8 cellular contexts compared by ENCODE assay signal in the genomic region with DNA sequence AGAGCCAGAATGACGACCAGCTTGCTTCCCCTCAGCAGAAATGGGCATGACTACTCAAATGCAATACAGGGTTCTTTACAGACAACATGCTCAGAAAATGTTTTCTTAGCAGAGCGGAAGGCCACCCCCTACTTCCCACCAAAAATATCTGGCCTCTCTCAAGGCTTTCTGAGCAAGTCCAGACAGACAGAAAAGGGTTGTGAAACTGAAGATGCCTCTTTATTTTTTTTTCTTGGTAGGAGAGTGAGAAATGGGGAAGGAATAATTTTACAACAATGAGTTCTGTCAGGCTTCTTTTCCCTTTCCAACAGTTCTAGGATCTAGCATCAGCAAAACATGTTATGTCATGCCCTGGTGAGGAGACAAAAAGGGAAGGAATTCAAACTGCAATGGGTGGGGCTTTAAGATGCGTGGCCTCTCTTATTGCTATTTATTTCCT.
A peak's percentile ranks its signal among the peaks of the same experiment; 100 is the strongest.
DNase-seq lines count a peak whose midpoint lies in the region; ATAC-seq, FAIRE-seq and TF ChIP-seq lines count a peak whose summit lies in the region.

No MANE protein-coding gene starts in this region.

- no peak overlapping the region for H3K27ac Mint-ChIP-seq in activated CD8-positive, alpha-beta T cell treated with anti-CD3 and anti-CD28 coated beads for 36 hours

- H2BK15ac ChIP-seq in mesenchymal stem cell (ENCODE audit: low read depth, poor library complexity, severe bottlenecking) = no peak overlapping the region

- H3K27ac ChIP-seq in right lobe of liver (peak overlapping the region in 1 of 3 donors; percentile 26), HepG2 (ENCODE audit: extremely low read length, insufficient read depth, low read length) (no peak overlapping the region), mesenchymal stem cell (ENCODE audit: low read length, poor library complexity, severe bottlenecking) (peak overlapping the region; percentile 52)

- no peak overlapping the region for H2AFZ ChIP-seq in HepG2 (ENCODE audit: low read length)
- no peak overlapping the region for H2AFZ ChIP-seq in mesenchymal stem cell (ENCODE audit: low read depth, low read length)

- H3K4me3 ChIP-seq in right lobe of liver (no peak overlapping the region), HepG2 (replicated peaks in 1 of 3; ENCODE audit: insufficient read depth in 1 of 3, low read depth in 2 of 3, low read length in 3 of 3) (no peak overlapping the region), mesenchymal stem cell (ENCODE audit: insufficient read depth in 1 of 2, low read depth in 1 of 2, low read length in 2 of 2) (no peak overlapping the region)

- TF ChIP-seq EP300 in HepG2 (IDR thresholded peaks at IDR 0.05; ENCODE audit: low read depth in 2 of 2, low read length in 2 of 2) (no peak), HepG2 (CRISPR knock-in tag; IDR thresholded peaks at IDR 0.05; ENCODE audit: borderline replicate concordance) (no peak)

- no TSS peak for BruUV-seq in HepG2 (replicated peaks; lab: Mats Ljungman, UMichigan)

- no peak overlapping the region for H2BK12ac ChIP-seq in mesenchymal stem cell (ENCODE audit: low read length in 2 of 2)

- no peak overlapping the region for H3K9ac ChIP-seq in HepG2 (ENCODE audit: insufficient read depth, low read depth, low read length)
- peak overlapping the region; percentile 7 for H3K9ac ChIP-seq in mesenchymal stem cell (ENCODE audit: low read length)

- no peak overlapping the region for H2BK120ac ChIP-seq in mesenchymal stem cell (ENCODE audit: low read depth, low read length)

- no peaks in the 10 kb centered on the region for H3K36me3 ChIP-seq in right lobe of liver
- no peaks in the 10 kb centered on the region for H3K36me3 ChIP-seq in HepG2 (replicated peaks in 1 of 2; ENCODE audit: control insufficient read depth in 1 of 2, insufficient read depth in 2 of 2, low read length in 2 of 2)
- H3K36me3 ChIP-seq in mesenchymal stem cell (ENCODE audit: control insufficient read depth in 1 of 2, insufficient read depth in 2 of 2, low read depth in 1 of 2, low read length in 2 of 2) = no peaks in the 10 kb centered on the region

- H3K4me1 ChIP-seq in right lobe of liver = peaks cover 0 to 7% (median 0%) of the 10 kb centered on the region in 4 donors
- no peaks in the 10 kb centered on the region for H3K4me1 ChIP-seq in HepG2 (ENCODE audit: insufficient read depth, low read length)
- H3K4me1 ChIP-seq in mesenchymal stem cell (ENCODE audit: control insufficient read depth, insufficient read depth, low read depth, low read length) = peaks cover 6% of the 10 kb centered on the region

- no peak overlapping the region for H4K91ac ChIP-seq in mesenchymal stem cell (ENCODE audit: low read length)

- no peaks in the 10 kb centered on the region for H3K4me1 Mint-ChIP-seq in activated CD8-positive, alpha-beta T cell treated with anti-CD3 and anti-CD28 coated beads for 36 hours (ENCODE audit: low read depth)

- H3K14ac ChIP-seq in mesenchymal stem cell (ENCODE audit: low read length in 2 of 2) = no peak overlapping the region

- H3K18ac ChIP-seq in mesenchymal stem cell (ENCODE audit: low read depth in 1 of 2, low read length in 2 of 2) = no peak overlapping the region

- in situ Hi-C loops in HepG2 (cut with HindIII; ENCODE audit: extremely low pct_ligation_motif_present, low pct_unique_long_range_greater_than_20kb) = no loop called here

- no peaks in the 10 kb centered on the region for H3K79me1 ChIP-seq in mesenchymal stem cell (replicated peaks; ENCODE audit: low read length, poor library complexity, severe bottlenecking)

- no peak overlapping the region for H2BK5ac ChIP-seq in mesenchymal stem cell (ENCODE audit: low read depth, low read length, poor library complexity, severe bottlenecking)

- no peaks in the 10 kb centered on the region for H4K20me1 ChIP-seq in HepG2 (ENCODE audit: insufficient read depth, low read length)

- no peak overlapping the region for H3K4me2 ChIP-seq in HepG2 (ENCODE audit: low read depth, low read length)
- H3K4me2 ChIP-seq in mesenchymal stem cell (ENCODE audit: low read length, poor library complexity, severe bottlenecking) = no peak overlapping the region

- TF ChIP-seq RAD21 in HepG2 (CRISPR knock-in tag; IDR thresholded peaks at IDR 0.05) = no peak

- no peak overlapping the region for H3K4me3 Mint-ChIP-seq in activated CD8-positive, alpha-beta T cell treated with anti-CD3 and anti-CD28 coated beads for 36 hours

- 33% methylated on average over 3 of the region's 3 CpGs for whole genome bisulfite sequencing in right lobe of liver (ENCODE audit: insufficient coverage, low coverage, low lambda C conversion rate, missing lambda C conversion rate)
- WGBS in HepG2 (ENCODE audit: low lambda C conversion rate) = 22% methylated on average over 3 of the region's 3 CpGs
- 87% methylated on average over 2 of the region's 3 CpGs for WGBS in mesenchymal stem cell

- no peak overlapping the region for H4K8ac ChIP-seq in mesenchymal stem cell (ENCODE audit: low read length)

- peaks cover 20% of the 10 kb centered on the region for H3K27me3 Mint-ChIP-seq in activated CD8-positive, alpha-beta T cell treated with anti-CD3 and anti-CD28 coated beads for 36 hours

- H3K36me3 Mint-ChIP-seq in activated CD8-positive, alpha-beta T cell treated with anti-CD3 and anti-CD28 coated beads for 36 hours (ENCODE audit: low read depth) = no peaks in the 10 kb centered on the region

- TF ChIP-seq POLR2A in right lobe of liver (IDR thresholded peaks at IDR 0.05) (no peak), HepG2 (IDR thresholded peaks at IDR 0.05; ENCODE audit: insufficient read depth in 1 of 2, low read depth in 2 of 2, low read length in 2 of 2) (no peak)

- DNase-seq in right lobe of liver (no peak), HepG2 (ENCODE audit: low spot score) (no peak), dedifferentiated amniotic fluid mesenchymal stem cell (ENCODE audit: extremely low spot score) (peak; percentile 65), mesenchymal stem cell (no peak), NCI-H524 (lab: John Stamatoyannopoulos, UW) (no peak)
- DNase-seq in activated CD8-positive, alpha-beta T cell treated with anti-CD3 and anti-CD28 coated beads for 36 hours = no peak

- H3K9me3 Mint-ChIP-seq in activated CD8-positive, alpha-beta T cell treated with anti-CD3 and anti-CD28 coated beads for 36 hours = no peaks in the 10 kb centered on the region

- H2AK5ac ChIP-seq in mesenchymal stem cell (ENCODE audit: low read length, severe bottlenecking) = no peak overlapping the region

- no peak for FAIRE-seq in HepG2 (lab: Jason Lieb, UNC)

- no peak overlapping the region for H3K4ac ChIP-seq in mesenchymal stem cell (ENCODE audit: low read depth in 1 of 2, low read length in 2 of 2)

- H3K27me3 ChIP-seq in right lobe of liver (no peaks in the 10 kb centered on the region), HepG2 (ENCODE audit: control insufficient read depth in 1 of 2, insufficient read depth in 2 of 2, low read length in 2 of 2) (no peaks in the 10 kb centered on the region), mesenchymal stem cell (ENCODE audit: control insufficient read depth in 1 of 2, insufficient read depth in 1 of 2, low read length in 2 of 2) (peaks cover 0 to 3% of the 10 kb centered on the region in 2 experiments)

- POLR2A ChIA-PET in HepG2 (lab: Yijun Ruan, JAX) = no interaction called here
- POLR2A ChIA-PET in activated CD8-positive, alpha-beta T cell treated with anti-CD3 and anti-CD28 coated beads for 36 hours (lab: Charles Lee) = interaction anchor here (1.2 kb wide), 1 partner anchor 10 kb away, joined by 3 read pairs; no protein-coding TSS in a partner anchor

- CTCF ChIA-PET in HepG2 (lab: Yijun Ruan, JAX; ENCODE audit: low intra/inter-chr PET ratio, low total read pairs) = no interaction called here
- CTCF ChIA-PET in activated CD8-positive, alpha-beta T cell treated with anti-CD3 and anti-CD28 coated beads for 36 hours (lab: Charles Lee) = interaction anchor here (0.6 kb wide), 1 partner anchor 165 kb away, joined by 3 read pairs; no protein-coding TSS in a partner anchor

- no peak overlapping the region for H3K23ac ChIP-seq in mesenchymal stem cell (ENCODE audit: low read length in 2 of 2)

- no peaks in the 10 kb centered on the region for H3K79me2 ChIP-seq in HepG2 (ENCODE audit: insufficient read depth, low read length)

- peak; percentile 49 to 69 (median 56) for ATAC-seq in right lobe of liver
- no peak for ATAC-seq in HepG2
- no peak for ATAC-seq in GM19328 (IDR thresholded peaks at IDR 0.05; ENCODE audit: unreplicated experiment)
- ATAC-seq in activated CD8-positive, alpha-beta T cell treated with anti-CD3 and anti-CD28 coated beads for 36 hours = no peak
- ATAC-seq in GM19324 (IDR thresholded peaks at IDR 0.05; ENCODE audit: low FRiP score, unreplicated experiment) = no peak

- TF ChIP-seq CTCF in right lobe of liver (IDR thresholded peaks at IDR 0.05) (no peak), HepG2 (CRISPR knock-in tag; IDR thresholded peaks at IDR 0.05) (no peak)
- TF ChIP-seq CTCF in activated CD8-positive, alpha-beta T cell treated with anti-CD3 and anti-CD28 coated beads for 36 hours (IDR thresholded peaks at IDR 0.05) = no peak

- H3K9me3 ChIP-seq in right lobe of liver (no peaks in the 10 kb centered on the region), HepG2 (ENCODE audit: low read length) (no peaks in the 10 kb centered on the region), mesenchymal stem cell (ENCODE audit: control insufficient read depth, low read length) (no peaks in the 10 kb centered on the region)

- intact Hi-C loops in right lobe of liver (cut with DNase I) = no loop called here
- intact Hi-C loops in HepG2 (cut with micrococcal nuclease; ENCODE audit: unreplicated experiment) = no loop called here
- intact Hi-C loops in activated CD8-positive, alpha-beta T cell treated with anti-CD3 and anti-CD28 coated beads for 36 hours (cut with micrococcal nuclease) = no loop called here

TF ChIP-seq in HepG2, 621 proteins besides CTCF, POLR2A, EP300 and RAD21 (continues in another document):
- no peak for TF ChIP-seq ZNF557 (CRISPR knock-in tag; IDR thresholded peaks at IDR 0.05)
- TF ChIP-seq TCF7L2 (IDR thresholded peaks at IDR 0.05; ENCODE audit: low read depth, low read length) = no peak
- TF ChIP-seq, protein P1, sequence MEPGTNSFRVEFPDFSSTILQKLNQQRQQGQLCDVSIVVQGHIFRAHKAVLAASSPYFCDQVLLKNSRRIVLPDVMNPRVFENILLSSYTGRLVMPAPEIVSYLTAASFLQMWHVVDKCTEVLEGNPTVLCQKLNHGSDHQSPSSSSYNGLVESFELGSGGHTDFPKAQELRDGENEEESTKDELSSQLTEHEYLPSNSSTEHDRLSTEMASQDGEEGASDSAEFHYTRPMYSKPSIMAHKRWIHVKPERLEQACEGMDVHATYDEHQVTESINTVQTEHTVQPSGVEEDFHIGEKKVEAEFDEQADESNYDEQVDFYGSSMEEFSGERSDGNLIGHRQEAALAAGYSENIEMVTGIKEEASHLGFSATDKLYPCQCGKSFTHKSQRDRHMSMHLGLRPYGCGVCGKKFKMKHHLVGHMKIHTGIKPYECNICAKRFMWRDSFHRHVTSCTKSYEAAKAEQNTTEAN (CRISPR knock-in tag; conservative IDR thresholded peaks at IDR 0.05) = no peak

Comparison
In these comparisons a context has a peak if more than half of its experiments do, and no peak if none do; other contexts are left out.
1. ATAC-seq: peak in right lobe of liver (4 of 4); none in HepG2 (single experiment), GM19328 (single experiment), activated CD8-positive, alpha-beta T cell treated with anti-CD3 and anti-CD28 coated beads for 36 hours (single experiment) and GM19324 (single experiment).